ENCODE assay signal across 19 cellular contexts in genomic region chr3:106126836-106127235, GRCh38.
A peak's percentile ranks its signal among the peaks of the same experiment; 100 is the strongest.
DNase-seq lines count a peak whose midpoint lies in the region; ATAC-seq, FAIRE-seq and TF ChIP-seq lines count a peak whose summit lies in the region.
"Had no signal": no experiment of that assay in that cellular context is flagged by ENCODE, and none has a peak within 500 bp of the region (broad histone marks: within the 10 kb centered on the region; RNA-seq: fewer than 3 reads in every experiment).

No MANE protein-coding gene starts in this region.

- H3K4me2 ChIP-seq in H1 (ENCODE audit: insufficient read depth in 1 of 2, low read depth in 2 of 2, low read length in 2 of 2), result no peak overlapping the region
- H3K4me2 ChIP-seq in neuronal stem cell (ENCODE audit: insufficient read depth, low read length, poor library complexity, severe bottlenecking), result no peak overlapping the region

- H3K56ac ChIP-seq in H1 (replicated peaks; ENCODE audit: insufficient read length, low read depth, low read length), result no peak overlapping the region

- H3K79me1 ChIP-seq in H1 (ENCODE audit: low read depth, low read length), result no peaks in the 10 kb centered on the region
- H3K79me1 ChIP-seq in neuronal stem cell (ENCODE audit: low read depth, low read length), result no peaks in the 10 kb centered on the region

- no peak overlapping the region for H3K9ac ChIP-seq in H1 (replicated peaks in 1 of 4; ENCODE audit: extremely low read depth in 1 of 4, low read depth in 3 of 4, low read length in 3 of 4)
- no peak overlapping the region for H3K9ac ChIP-seq in neuronal stem cell (ENCODE audit: low read depth, low read length, poor library complexity)

- H2AK5ac ChIP-seq in H1 (ENCODE audit: low read depth, low read length), result no peak overlapping the region
- H2AK5ac ChIP-seq in neuronal stem cell (ENCODE audit: low read depth, low read length), result no peak overlapping the region

- H3K27me3 Mint-ChIP-seq in activated CD4-positive, alpha-beta T cell treated with anti-CD3 and anti-CD28 coated beads, Interleukin-2, amount 10 ng/mL, durations not matched to agents 24 days and 14 days, result no peaks in the 10 kb centered on the region
- no peaks in the 10 kb centered on the region for H3K27me3 Mint-ChIP-seq in activated naive CD4-positive, alpha-beta T cell treated with anti-CD3 and anti-CD28 coated beads, Interleukin-2, amount 10 ng/mL, durations not matched to agents 7 days and 5 days
- no peaks in the 10 kb centered on the region for H3K27me3 Mint-ChIP-seq in CD4-positive, alpha-beta T cell
- H3K27me3 Mint-ChIP-seq: IgD-negative memory B cell had no signal

- no peak for FAIRE-seq in H1 (lab: Jason Lieb, UNC)

- H3K36me3 ChIP-seq in H1 (ENCODE audit: control insufficient read depth in 2 of 4, insufficient read depth in 4 of 4, low read length in 3 of 4) (no peaks in the 10 kb centered on the region), neuronal stem cell (replicated peaks in 1 of 2; ENCODE audit: control insufficient read depth in 2 of 2, insufficient read depth in 2 of 2, low read length in 2 of 2) (no peaks in the 10 kb centered on the region)

- H2AFZ ChIP-seq in H1 (ENCODE audit: low read length), result peak overlapping the region; percentile 15; the same call in 1 of the 2 replicates
- peak overlapping the region; percentile 7 for H2AFZ ChIP-seq in neuronal stem cell (ENCODE audit: low read length)

- H4K8ac ChIP-seq in H1 (ENCODE audit: extremely low read depth, insufficient read depth, low read length) (no peak overlapping the region), neuronal stem cell (ENCODE audit: low read depth, low read length) (no peak overlapping the region)

- ATAC-seq in CD4-positive, alpha-beta T cell (ENCODE audit: poor library complexity), result no peak
- ATAC-seq: CD8-positive, alpha-beta T cell had no signal

- H4K5ac ChIP-seq in H1 (ENCODE audit: insufficient read length, low read depth, low read length), result no peak overlapping the region

- H2BK12ac ChIP-seq in H1 (ENCODE audit: low read depth, low read length) (no peak overlapping the region), neuronal stem cell (ENCODE audit: low read length) (no peak overlapping the region)

- H2BK15ac ChIP-seq in H1 (ENCODE audit: low read length), result no peak overlapping the region
- H2BK15ac ChIP-seq in neuronal stem cell (ENCODE audit: low read length), result no peak overlapping the region

- no peak for TF ChIP-seq EP300 in H1 (IDR thresholded peaks at IDR 0.05; ENCODE audit: borderline replicate concordance in 1 of 2, low read depth in 2 of 2, low read length in 2 of 2)

- no peak overlapping the region for H2BK120ac ChIP-seq in H1 (replicated peaks; ENCODE audit: low read depth, low read length)
- no peak overlapping the region for H2BK120ac ChIP-seq in neuronal stem cell (ENCODE audit: low read depth, low read length)

- WGBS in H1 (ENCODE audit: extremely low coverage in 1 of 2, insufficient coverage in 1 of 2, insufficient read length in 1 of 2, insufficient replicate concordance in 2 of 2, low coverage in 1 of 2, low lambda C conversion rate in 2 of 2, missing lambda C conversion rate in 1 of 2), 2 experiments, result 86 to 100% methylated on average over 1 to 4 of the region's 4 CpGs
- WGBS in neuronal stem cell (ENCODE audit: extremely low coverage in 2 of 2, insufficient read length in 2 of 2, insufficient replicate concordance in 1 of 2), 2 donors, result no CpG with 5 or more reads among the region's 4 CpGs

- intact Hi-C loops in activated CD4-positive, alpha-beta T cell treated with anti-CD3 and anti-CD28 coated beads, Interleukin-2, amount 10 ng/mL, durations not matched to agents 24 days and 14 days (cut with micrococcal nuclease), result no loop called here
- intact Hi-C loops in CD4-positive, alpha-beta T cell (cut with DNase I, micrococcal nuclease), result no loop called here

- H3K18ac ChIP-seq in H1 (ENCODE audit: extremely low read depth, low read length), result no peak overlapping the region
- no peak overlapping the region for H3K18ac ChIP-seq in neuronal stem cell (ENCODE audit: low read length)

- no peak overlapping the region for H2BK20ac ChIP-seq in H1 (ENCODE audit: low read length)

- H3K9me3 ChIP-seq in H1 (ENCODE audit: insufficient read depth in 2 of 2, low read depth in 1 of 2, low read length in 1 of 2) (no peaks in the 10 kb centered on the region), neuronal stem cell (replicated peaks in 1 of 2; ENCODE audit: control insufficient read depth in 2 of 2, insufficient read depth in 1 of 2, low read depth in 1 of 2, low read length in 2 of 2) (no peaks in the 10 kb centered on the region)
- H3K9me3 ChIP-seq in CD4-positive, alpha-beta T cell (ENCODE audit: control insufficient read depth, low read length), result no peaks in the 10 kb centered on the region

- H3K4me1 ChIP-seq in H1 (replicated peaks in 1 of 4; ENCODE audit: control insufficient read depth in 3 of 4, insufficient read depth in 4 of 4, low read length in 3 of 4) (peaks cover 3 to 4% (median 3%) of the 10 kb centered on the region in 4 experiments; a peak in 5 of 7 replicates), neuronal stem cell (ENCODE audit: control insufficient read depth in 2 of 2, insufficient read depth in 1 of 2, low read depth in 1 of 2, low read length in 2 of 2) (peaks cover 2 to 4% of the 10 kb centered on the region in 2 donors)

- H3K9me3 Mint-ChIP-seq in activated CD4-positive, alpha-beta T cell treated with anti-CD3 and anti-CD28 coated beads, Interleukin-2, amount 10 ng/mL, durations not matched to agents 24 days and 14 days, result peaks cover 6% of the 10 kb centered on the region
- no peaks in the 10 kb centered on the region for H3K9me3 Mint-ChIP-seq in activated naive CD4-positive, alpha-beta T cell treated with anti-CD3 and anti-CD28 coated beads, Interleukin-2, amount 10 ng/mL, durations not matched to agents 7 days and 5 days
- no peaks in the 10 kb centered on the region for H3K9me3 Mint-ChIP-seq in CD4-positive, alpha-beta T cell
- H3K9me3 Mint-ChIP-seq: CD8-positive, alpha-beta T cell; IgD-negative memory B cell had no signal

- no peaks in the 10 kb centered on the region for H3K79me2 ChIP-seq in H1 (ENCODE audit: control insufficient read depth in 1 of 2, insufficient read depth in 2 of 2, low read length in 2 of 2)

- H3K36me3 Mint-ChIP-seq in activated CD4-positive, alpha-beta T cell treated with anti-CD3 and anti-CD28 coated beads, Interleukin-2, amount 10 ng/mL, durations not matched to agents 24 days and 14 days (ENCODE audit: low read depth), result no peaks in the 10 kb centered on the region
- H3K36me3 Mint-ChIP-seq in activated naive CD4-positive, alpha-beta T cell treated with anti-CD3 and anti-CD28 coated beads, Interleukin-2, amount 10 ng/mL, durations not matched to agents 7 days and 5 days, result peaks cover 1% of the 10 kb centered on the region
- no peaks in the 10 kb centered on the region for H3K36me3 Mint-ChIP-seq in CD4-positive, alpha-beta T cell (ENCODE audit: low read depth)
- H3K36me3 Mint-ChIP-seq: CD8-positive, alpha-beta T cell; IgD-negative memory B cell had no signal

- H3K4me3 ChIP-seq in H1 (ENCODE audit: extremely low read depth in 1 of 4, insufficient read depth in 2 of 4, low read depth in 3 of 4, low read length in 4 of 4), result no peak overlapping the region
- no peak overlapping the region for H3K4me3 ChIP-seq in neuronal stem cell (ENCODE audit: low read length in 2 of 2)

- H3K14ac ChIP-seq in H1 (ENCODE audit: insufficient read length) (no peak overlapping the region), neuronal stem cell (ENCODE audit: low read length) (no peak overlapping the region)

- H3K4me3 Mint-ChIP-seq in activated CD4-positive, alpha-beta T cell treated with anti-CD3 and anti-CD28 coated beads, Interleukin-2, amount 10 ng/mL, durations not matched to agents 24 days and 14 days, result no peak overlapping the region
- no peak overlapping the region for H3K4me3 Mint-ChIP-seq in activated naive CD4-positive, alpha-beta T cell treated with anti-CD3 and anti-CD28 coated beads, Interleukin-2, amount 10 ng/mL, durations not matched to agents 7 days and 5 days
- no peak overlapping the region for H3K4me3 Mint-ChIP-seq in CD4-positive, alpha-beta T cell
- H3K4me3 Mint-ChIP-seq: CD8-positive, alpha-beta T cell; IgD-negative memory B cell had no signal

- no peak for TF ChIP-seq POLR2A in H1 (IDR thresholded peaks at IDR 0.05; ENCODE audit: control extremely low read depth in 1 of 2, low read depth in 2 of 2, low read length in 2 of 2)

- no peaks in the 10 kb centered on the region for H3K23me2 ChIP-seq in H1 (ENCODE audit: low read depth, low read length)

- H3K23ac ChIP-seq in H1 (ENCODE audit: insufficient read length), result no peak overlapping the region
- no peak overlapping the region for H3K23ac ChIP-seq in neuronal stem cell (ENCODE audit: low read depth, low read length, poor library complexity)

- CTCF ChIA-PET in H1 (lab: Charles Lee; ENCODE audit: partially characterized antibody), result interaction anchor here (0.6 kb wide), 1 partner anchor 167 kb away, joined by 4 read pairs; no protein-coding TSS in a partner anchor
- CTCF ChIA-PET in activated naive CD4-positive, alpha-beta T cell treated with anti-CD3 and anti-CD28 coated beads, Interleukin-2, amount 10 ng/mL, durations not matched to agents 7 days and 5 days (lab: Charles Lee), result no interaction called here
- CTCF ChIA-PET in CD4-positive, alpha-beta T cell (lab: Charles Lee), result no interaction called here

- H4K91ac ChIP-seq in H1 (replicated peaks; ENCODE audit: insufficient read length, low read length) (no peak overlapping the region), neuronal stem cell (ENCODE audit: low read depth, low read length, poor library complexity) (no peak overlapping the region)

- no peak overlapping the region for H3K27ac Mint-ChIP-seq in activated CD4-positive, alpha-beta T cell treated with anti-CD3 and anti-CD28 coated beads, Interleukin-2, amount 10 ng/mL, durations not matched to agents 24 days and 14 days
- H3K27ac Mint-ChIP-seq in activated naive CD4-positive, alpha-beta T cell treated with anti-CD3 and anti-CD28 coated beads, Interleukin-2, amount 10 ng/mL, durations not matched to agents 7 days and 5 days, result no peak overlapping the region
- H3K27ac Mint-ChIP-seq in CD4-positive, alpha-beta T cell, result no peak overlapping the region
- H3K27ac Mint-ChIP-seq: CD8-positive, alpha-beta T cell; IgD-negative memory B cell had no signal

- no peak for TF ChIP-seq CTCF in H1 (IDR thresholded peaks at IDR 0.05; ENCODE audit: control extremely low read depth in 1 of 3, insufficient read depth in 1 of 3, low read depth in 1 of 3, low read length in 3 of 3)
- no peak for TF ChIP-seq CTCF in CD4-positive, alpha-beta T cell (IDR thresholded peaks at IDR 0.05)

- no peak overlapping the region for H3K4ac ChIP-seq in H1 (replicated peaks; ENCODE audit: insufficient read length, low read depth, low read length)
- H3K4ac ChIP-seq in neuronal stem cell (ENCODE audit: low read length), result no peak overlapping the region

- no peak for TF ChIP-seq RAD21 in H1 (IDR thresholded peaks at IDR 0.05 in 1 of 2, conservative IDR thresholded peaks at IDR 0.05 in 1 of 2; ENCODE audit: low read depth in 2 of 2, low read length in 2 of 2)

- no peak overlapping the region for H3K27ac ChIP-seq in H1 (ENCODE audit: low read depth, low read length)
- no peak overlapping the region for H3K27ac ChIP-seq in neuronal stem cell (replicated peaks; ENCODE audit: low read length)
- H3K27ac ChIP-seq in CD4-positive, alpha-beta T cell (ENCODE audit: low read depth, low read length), result no peak overlapping the region

- H3K4me1 Mint-ChIP-seq in activated CD4-positive, alpha-beta T cell treated with anti-CD3 and anti-CD28 coated beads, Interleukin-2, amount 10 ng/mL, durations not matched to agents 24 days and 14 days, result peaks cover 16% of the 10 kb centered on the region
- peaks cover 7% of the 10 kb centered on the region for H3K4me1 Mint-ChIP-seq in activated naive CD4-positive, alpha-beta T cell treated with anti-CD3 and anti-CD28 coated beads, Interleukin-2, amount 10 ng/mL, durations not matched to agents 7 days and 5 days
- H3K4me1 Mint-ChIP-seq in CD4-positive, alpha-beta T cell (ENCODE audit: low read depth), result no peaks in the 10 kb centered on the region
- H3K4me1 Mint-ChIP-seq: IgD-negative memory B cell had no signal

- no peak overlapping the region for H2BK5ac ChIP-seq in H1 (ENCODE audit: low read depth, low read length)
- H2BK5ac ChIP-seq in neuronal stem cell (ENCODE audit: low read length), result no peak overlapping the region

- no peaks in the 10 kb centered on the region for H4K20me1 ChIP-seq in H1 (replicated peaks in 1 of 2; ENCODE audit: control insufficient read depth in 1 of 2, insufficient read depth in 2 of 2, low read length in 2 of 2)

- no peaks in the 10 kb centered on the region for H3K27me3 ChIP-seq in H1 (replicated peaks in 1 of 4; ENCODE audit: control insufficient read depth in 3 of 4, extremely low read depth in 1 of 4, insufficient read depth in 3 of 4, low read length in 3 of 4)
- H3K27me3 ChIP-seq in neuronal stem cell (ENCODE audit: control insufficient read depth in 3 of 3, insufficient read depth in 3 of 3, low read depth in 1 of 3, low read length in 3 of 3), result no peaks in the 10 kb centered on the region
- no peaks in the 10 kb centered on the region for H3K27me3 ChIP-seq in CD4-positive, alpha-beta T cell (ENCODE audit: control insufficient read depth, insufficient read depth, low read length)

- POLR2A ChIA-PET in H1 (lab: Charles Lee; ENCODE audit: partially characterized antibody), result no interaction called here
- POLR2A ChIA-PET in CD4-positive, alpha-beta T cell (lab: Charles Lee), result no interaction called here

- peak; percentile 20 for DNase-seq in activated CD4-positive, alpha-beta T cell treated with anti-CD3 and anti-CD28 coated beads, Interleukin-2, amount 10 ng/mL, durations not matched to agents 24 days and 14 days
- no peak for DNase-seq in activated CD4-positive, alpha-beta T cell treated with anti-CD3 and anti-CD28 coated beads, Interleukin-2, amount 50 U/mL, for 4 hours
- no peak for DNase-seq in H1 (ENCODE audit: low read depth in 1 of 2, low spot score in 2 of 2)
- no peak for DNase-seq in neuronal stem cell (ENCODE audit: low spot score)
- no peak for DNase-seq in activated naive CD4-positive, alpha-beta T cell treated with anti-CD3 and anti-CD28 coated beads, Interleukin-2, amount 10 ng/mL, durations not matched to agents 7 days and 5 days
- no peak for DNase-seq in CD4-positive, alpha-beta T cell
- no peak for DNase-seq in stimulated activated naive CD4-positive, alpha-beta T cell treated with Interleukin-2 at 50 U/mL for 16 hours (lab: John Stamatoyannopoulos, UW)
- no peak for DNase-seq in NCI-H524 (lab: John Stamatoyannopoulos, UW)
- DNase-seq: 8988T; CD8-positive, alpha-beta T cell; GOT3; NCI-H1105 treated with DMSO at 0.1 percent for 48 hours; NCI-H187; NCI-H345; NCI-H69; NK-92 treated with Interleukin-12 subunit alpha and Interleukin-12 subunit beta, amount 100 ng/mL, for 24 hours; OCI-M1; SHP77 treated with DMSO at 0.1 percent for 48 hours had no signal
